In the genomic region with DNA sequence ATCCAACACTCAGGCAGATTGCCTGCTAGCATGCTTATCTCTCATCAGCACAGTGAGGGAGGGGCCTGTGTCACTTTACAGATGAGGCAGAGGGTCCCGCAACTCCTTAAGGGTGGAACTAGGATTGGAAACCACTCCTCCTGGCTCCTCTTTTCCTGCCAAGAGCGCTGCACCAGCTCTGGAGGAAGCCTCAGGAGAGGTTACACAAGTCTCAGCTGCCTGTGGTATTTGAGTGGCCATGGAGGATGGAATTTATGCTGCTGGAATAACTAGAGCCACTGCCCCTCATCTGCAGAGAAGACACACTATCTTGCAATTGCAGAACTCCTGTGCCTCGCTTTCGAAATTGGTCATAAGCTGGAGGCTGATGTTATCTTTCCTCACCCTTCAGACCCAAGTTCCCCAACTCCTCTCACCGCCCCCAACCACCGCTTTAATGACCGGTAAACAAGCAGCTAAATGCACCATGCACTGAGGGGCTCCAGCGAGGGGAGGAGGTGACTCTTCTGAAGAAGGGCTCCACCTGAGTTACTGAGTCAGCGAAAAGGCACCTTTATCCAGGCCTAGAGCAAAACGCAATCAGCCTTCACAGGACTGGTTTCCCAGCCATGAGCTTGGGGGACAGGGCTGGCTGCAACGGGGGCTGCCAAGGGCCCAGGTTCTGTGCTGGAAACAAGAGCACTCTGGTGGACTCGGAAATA, we compare ENCODE assay signal across 29 cellular contexts.
DNase-seq lines count a peak whose midpoint lies in the region; ATAC-seq and TF ChIP-seq lines count a peak whose summit lies in the region.
"Had no signal": no experiment of that assay in that cellular context is flagged by ENCODE, and none has a peak within 500 bp of the region (broad histone marks: within the 10 kb centered on the region; RNA-seq: fewer than 3 reads in every experiment).

No MANE protein-coding gene starts in this region.

- peak overlapping the region; percentile 71 for H2AFZ ChIP-seq in neural progenitor cell (replicated peaks)

- H3K9me3 Mint-ChIP-seq in Caco-2 (ENCODE audit: unreplicated experiment) (peaks cover 13% of the 10 kb centered on the region), neural progenitor cell (no peaks in the 10 kb centered on the region), chondrocyte (ENCODE audit: low read depth) (no peaks in the 10 kb centered on the region)

- BruUV-seq in Caco-2 (replicated peaks; lab: Mats Ljungman, UMichigan): no TSS peak

- peak overlapping the region; percentile 51 for H3K27ac Mint-ChIP-seq in Caco-2 (ENCODE audit: unreplicated experiment)
- H3K27ac Mint-ChIP-seq in neural progenitor cell: peak overlapping the region; percentile 70
- H3K27ac Mint-ChIP-seq in chondrocyte (ENCODE audit: unreplicated experiment): no peak overlapping the region
- H3K27ac Mint-ChIP-seq: activated B cell treated with CpG ODN at 0.5 μM for 24 hours; activated naive CD4-positive, alpha-beta T cell treated with anti-CD3 and anti-CD28 coated beads for 36 hours; activated T-helper 1 cell treated with anti-CD3 and anti-CD28 coated beads, Interleukin-12 subunit alpha, Interleukin-12 subunit beta, Interleukin-2, Interleukin-4 antibody, amounts not matched to agents 30 ng/mL and 10 ng/mL and 1 ng/mL, durations not matched to agents 14 hours and 24 hours and 36 hours; CD14-positive monocyte had no signal

- H3K79me2 ChIP-seq in neural progenitor cell (ENCODE audit: low read depth): no peaks in the 10 kb centered on the region

- no peak overlapping the region for H3K9ac ChIP-seq in neural progenitor cell

- POLR2A ChIA-PET in Caco-2 (lab: Charles Lee): no interaction called here

- intact Hi-C loops in Caco-2 (cut with micrococcal nuclease; ENCODE audit: unreplicated experiment) (loop anchor here (1.0 to 10.0 kb wide), 2 partner anchors 100 to 277 kb away; no protein-coding TSS in a partner anchor), esophagus muscularis mucosa (cut with DNase I) (no loop called here)

- peak overlapping the region; percentile 60 for H3K4me3 Mint-ChIP-seq in Caco-2 (ENCODE audit: unreplicated experiment)
- no peak overlapping the region for H3K4me3 Mint-ChIP-seq in neural progenitor cell
- H3K4me3 Mint-ChIP-seq in chondrocyte (ENCODE audit: unreplicated experiment): no peak overlapping the region
- H3K4me3 Mint-ChIP-seq: activated B cell treated with CpG ODN at 0.5 μM for 24 hours; activated naive CD4-positive, alpha-beta T cell treated with anti-CD3 and anti-CD28 coated beads for 36 hours; activated T-helper 1 cell treated with anti-CD3 and anti-CD28 coated beads, Interleukin-12 subunit alpha, Interleukin-12 subunit beta, Interleukin-2, Interleukin-4 antibody, amounts not matched to agents 30 ng/mL and 10 ng/mL and 1 ng/mL, durations not matched to agents 14 hours and 24 hours and 36 hours; CD14-positive monocyte; naive thymus-derived CD8-positive, alpha-beta T cell had no signal

- H3K4me1 Mint-ChIP-seq in Caco-2 (ENCODE audit: low read depth, unreplicated experiment): peaks cover 16% of the 10 kb centered on the region
- peaks cover 32% of the 10 kb centered on the region for H3K4me1 Mint-ChIP-seq in neural progenitor cell
- no peaks in the 10 kb centered on the region for H3K4me1 Mint-ChIP-seq in chondrocyte (ENCODE audit: low read depth)
- H3K4me1 Mint-ChIP-seq: naive thymus-derived CD8-positive, alpha-beta T cell had no signal

- CTCF ChIA-PET in Caco-2 (lab: Charles Lee): interaction anchor here (0.6 kb wide), 1 partner anchor 1265 kb away, joined by 5 read pairs; no protein-coding TSS in a partner anchor

- no peak overlapping the region for H3K4me3 ChIP-seq in Caco-2 (ENCODE audit: low read depth, low read length)
- H3K4me3 ChIP-seq in NB4 (ENCODE audit: low read depth, low read length): no peak overlapping the region
- H3K4me3 ChIP-seq in esophagus muscularis mucosa: no peak overlapping the region
- no peak overlapping the region for H3K4me3 ChIP-seq in neural progenitor cell
- H3K4me3 ChIP-seq: adrenal gland, heart left ventricle, ovary had no signal

- H3K9me3 ChIP-seq in Caco-2 (no peaks in the 10 kb centered on the region), esophagus muscularis mucosa (no peaks in the 10 kb centered on the region), neural progenitor cell (ENCODE audit: low read depth) (no peaks in the 10 kb centered on the region)
- H3K9me3 ChIP-seq: adrenal gland, heart left ventricle, ovary had no signal

- H3K27me3 Mint-ChIP-seq in Caco-2 (ENCODE audit: insufficient read depth, unreplicated experiment) (no peaks in the 10 kb centered on the region), neural progenitor cell (ENCODE audit: insufficient read depth, low read depth) (peaks cover 2% of the 10 kb centered on the region), chondrocyte (ENCODE audit: low read depth) (peaks cover 4% of the 10 kb centered on the region)
- H3K27me3 Mint-ChIP-seq: activated B cell treated with CpG ODN at 0.5 μM for 24 hours had no signal

- TF ChIP-seq EP300 in esophagus muscularis mucosa (IDR thresholded peaks at IDR 0.05): no peak

- no peak for DNase-seq in Caco-2
- DNase-seq in NB4 (ENCODE audit: low read depth): peak; percentile 88
- peak; percentile 66 for DNase-seq in esophagus muscularis mucosa (ENCODE audit: extremely low spot score)
- no peak for DNase-seq in neural progenitor cell (ENCODE audit: low spot score)
- no peak for DNase-seq in chondrocyte (ENCODE audit: low spot score)
- DNase-seq: activated B cell treated with CpG ODN at 0.5 μM for 24 hours; activated CD4-positive, alpha-beta T cell treated with anti-CD3 and anti-CD28 coated beads, Interleukin-2, amount 50 U/mL, for 4 hours; activated naive CD4-positive, alpha-beta T cell treated with anti-CD3 and anti-CD28 coated beads for 36 hours; adrenal gland; Calu3; effector CD4-positive, alpha-beta T cell; heart left ventricle; Karpas-422; left cardiac atrium; MV-4-11; naive thymus-derived CD8-positive, alpha-beta T cell; NCI-H146; NCI-H2107; ovary; stimulated activated CD4-positive, alpha-beta T cell treated with anti-CD3 and anti-CD28 coated beads, Interleukin-2, amount 100 ng/mL, for 48 hours; substantia nigra; SW 1271; T-helper 9 cell had no signal

- H3K4me2 ChIP-seq in neural progenitor cell: peak overlapping the region; percentile 4

- H3K36me3 Mint-ChIP-seq in Caco-2 (ENCODE audit: insufficient read depth, unreplicated experiment) (no peaks in the 10 kb centered on the region), neural progenitor cell (no peaks in the 10 kb centered on the region), chondrocyte (ENCODE audit: low read depth) (no peaks in the 10 kb centered on the region)
- H3K36me3 Mint-ChIP-seq: CD14-positive monocyte; naive thymus-derived CD8-positive, alpha-beta T cell had no signal

- H3K4me1 ChIP-seq in Caco-2: peaks cover 3% of the 10 kb centered on the region; the same call in 1 of the 2 replicates
- H3K4me1 ChIP-seq in esophagus muscularis mucosa: no peaks in the 10 kb centered on the region
- H3K4me1 ChIP-seq in neural progenitor cell: peaks cover 16% of the 10 kb centered on the region
- H3K4me1 ChIP-seq: adrenal gland had no signal

- TF ChIP-seq POLR2A in NB4 (IDR thresholded peaks at IDR 0.05; ENCODE audit: extremely low read depth, insufficient read length): no peak
- no peak for TF ChIP-seq POLR2A in esophagus muscularis mucosa (IDR thresholded peaks at IDR 0.05; ENCODE audit: low read depth)

- no peak for TF ChIP-seq CTCF in Caco-2 (IDR thresholded peaks at IDR 0.05; ENCODE audit: insufficient read depth in 1 of 2, low read depth in 1 of 2, low read length in 1 of 2, severe bottlenecking in 1 of 2, unreplicated experiment in 1 of 2)
- TF ChIP-seq CTCF in NB4 (IDR thresholded peaks at IDR 0.05; ENCODE audit: low read depth, low read length): no peak
- TF ChIP-seq CTCF in esophagus muscularis mucosa (IDR thresholded peaks at IDR 0.05): no peak
- no peak for TF ChIP-seq CTCF in neural progenitor cell (IDR thresholded peaks at IDR 0.05)
- TF ChIP-seq CTCF in chondrocyte (IDR thresholded peaks at IDR 0.05): no peak

- no peaks in the 10 kb centered on the region for H3F3A ChIP-seq in neural progenitor cell (ENCODE audit: low read depth)

- WGBS in esophagus muscularis mucosa: 78% methylated on average over 12 of the region's 12 CpGs

- no peaks in the 10 kb centered on the region for H3K27me3 ChIP-seq in Caco-2 (replicated peaks; ENCODE audit: control insufficient read depth, insufficient read depth, low read length)
- no peaks in the 10 kb centered on the region for H3K27me3 ChIP-seq in esophagus muscularis mucosa
- H3K27me3 ChIP-seq in neural progenitor cell: no peaks in the 10 kb centered on the region
- H3K27me3 ChIP-seq: adrenal gland, heart left ventricle, ovary had no signal

- H3K36me3 ChIP-seq in Caco-2 (ENCODE audit: control insufficient read depth, insufficient read depth, low read length) (no peaks in the 10 kb centered on the region), esophagus muscularis mucosa (no peaks in the 10 kb centered on the region), neural progenitor cell (no peaks in the 10 kb centered on the region)
- H3K36me3 ChIP-seq: adrenal gland, heart left ventricle, ovary had no signal

- ATAC-seq in SK-N-SH treated with all-trans-retinoic acid at 6 μM for 48 hours (no peak), GM18520 (IDR thresholded peaks at IDR 0.05; ENCODE audit: unreplicated experiment) (no peak), GM21528 (IDR thresholded peaks at IDR 0.05; ENCODE audit: low FRiP score, unreplicated experiment) (no peak)
- ATAC-seq: heart left ventricle; naive thymus-derived CD8-positive, alpha-beta T cell; Right ventricle myocardium inferior had no signal

- no peak overlapping the region for H3K27ac ChIP-seq in esophagus muscularis mucosa (replicated peaks in 1 of 4)
- no peak overlapping the region for H3K27ac ChIP-seq in neural progenitor cell
- H3K27ac ChIP-seq: adrenal gland, heart left ventricle, ovary had no signal

- no peaks in the 10 kb centered on the region for H4K20me1 ChIP-seq in neural progenitor cell (ENCODE audit: low read depth)

TF ChIP-seq in SK-N-SH treated with all-trans-retinoic acid at 6 μM for 48 hours, 23 proteins besides CTCF, POLR2A, EP300 and RAD21 (continues in another document):
- TF ChIP-seq CSDC2 (CRISPR knock-in tag; IDR thresholded peaks at IDR 0.05): no peak
- no peak for TF ChIP-seq ZC3H10 (CRISPR knock-in tag; IDR thresholded peaks at IDR 0.05)

Comparison
In these comparisons a context has a peak if more than half of its experiments do, and no peak if none do; other contexts are left out.
1. DNase-seq: peak in NB4 (single experiment) and esophagus muscularis mucosa (single experiment); none in Caco-2 (0 of 2), neural progenitor cell (single experiment) and chondrocyte (single experiment).